In the genomic region with DNA sequence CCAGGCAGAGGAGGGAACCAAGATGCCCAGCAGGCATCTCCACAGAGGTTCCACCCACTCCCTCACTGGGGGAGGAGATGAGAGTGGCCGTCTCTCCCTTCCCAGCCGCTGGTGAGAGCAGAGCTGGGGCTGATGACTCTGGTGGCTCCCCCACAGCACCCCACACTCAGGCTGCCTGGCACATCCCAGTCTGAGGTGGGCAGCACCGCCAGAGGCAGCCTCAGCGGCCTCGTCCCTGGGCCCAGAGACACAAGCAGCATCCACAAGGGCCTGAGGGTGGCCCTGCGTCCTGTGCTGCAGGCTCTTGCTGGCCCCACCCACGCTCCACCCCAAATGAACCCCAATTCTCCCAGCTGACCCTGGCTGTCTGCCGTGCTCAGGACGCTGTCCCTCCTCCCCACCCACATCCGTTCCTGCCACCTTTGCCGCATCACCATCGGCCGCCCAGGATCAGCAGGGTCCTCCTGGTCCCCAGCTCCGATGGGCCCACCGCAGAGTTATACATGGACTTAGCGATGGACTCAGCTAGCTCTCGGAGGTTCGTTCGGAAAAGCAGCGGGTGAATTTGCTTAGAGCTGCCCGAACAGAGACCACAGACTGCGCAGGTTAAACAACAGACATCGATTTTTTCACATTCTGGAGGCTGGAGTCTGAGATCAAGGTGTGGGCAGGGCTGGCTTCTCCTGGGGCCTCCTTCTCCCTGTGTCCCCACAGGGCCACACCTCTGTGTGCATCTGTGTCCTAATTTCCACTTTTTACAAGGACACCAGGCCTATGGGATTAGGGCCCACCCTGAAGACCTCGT, we compare ENCODE assay signal across 16 cellular contexts. TPM values are rescaled to one million over a fixed set of nuclear protein-coding genes. Genes with fewer than 3 reads are reported as not detected.
"Had no signal": no experiment of that assay in that cellular context is flagged by ENCODE, and none has a peak within 500 bp of the region (broad histone marks: within the 10 kb centered on the region; RNA-seq: fewer than 3 reads in every experiment).

No MANE protein-coding gene starts in this region.

- DNase-seq: activated CD4-positive, alpha-beta memory T cell treated with anti-CD3 and anti-CD28 coated beads, Interleukin-2, amount 10 ng/mL, durations not matched to agents 7 days and 5 days; activated CD4-positive, alpha-beta T cell treated with anti-CD3 and anti-CD28 coated beads for 36 hours; activated naive CD8-positive, alpha-beta T cell treated with anti-CD3 and anti-CD28 coated beads, Interleukin-2, amount 10 ng/mL, durations not matched to agents 7 days and 5 days; activated T-cell treated with anti-CD3 and anti-CD28 coated beads, Interleukin-2, amount 50 U/mL, for 72 hours; anterior cingulate cortex; cerebellar nuclear complex; natural killer cell; occipital lobe; stimulated activated CD4-positive, alpha-beta T cell treated with anti-CD3 and anti-CD28 coated beads, Interleukin-4, amount 100 ng/mL, for 1 hour; stimulated activated CD8-positive, alpha-beta memory T cell treated with anti-CD3 and anti-CD28 coated beads, Interleukin-4, amount 100 ng/mL, for 48 hours; testis had no signal

- H3K9me3 Mint-ChIP-seq: activated CD4-positive, alpha-beta memory T cell treated with anti-CD3 and anti-CD28 coated beads, Interleukin-2, amount 10 ng/mL, durations not matched to agents 7 days and 5 days; activated naive CD8-positive, alpha-beta T cell treated with anti-CD3 and anti-CD28 coated beads, Interleukin-2, amount 10 ng/mL, durations not matched to agents 7 days and 5 days; activated T-cell treated with anti-CD3 and anti-CD28 coated beads, Interleukin-2, amount 50 U/mL, for 72 hours; natural killer cell; stimulated activated naive CD8-positive, alpha-beta T cell treated with anti-CD3 and anti-CD28 coated beads, Interleukin-15, Interleukin-2, amounts not matched to agents 100 ng/mL and 50 ng/mL, for 24 hours had no signal

- H3K27me3 Mint-ChIP-seq: activated CD4-positive, alpha-beta T cell treated with anti-CD3 and anti-CD28 coated beads for 36 hours; stimulated activated naive CD8-positive, alpha-beta T cell treated with anti-CD3 and anti-CD28 coated beads, Interleukin-15, Interleukin-2, amounts not matched to agents 100 ng/mL and 50 ng/mL, for 24 hours had no signal

- H3K27ac Mint-ChIP-seq: activated CD4-positive, alpha-beta memory T cell treated with anti-CD3 and anti-CD28 coated beads, Interleukin-2, amount 10 ng/mL, durations not matched to agents 7 days and 5 days; activated CD4-positive, alpha-beta T cell treated with anti-CD3 and anti-CD28 coated beads for 36 hours; activated naive CD8-positive, alpha-beta T cell treated with anti-CD3 and anti-CD28 coated beads, Interleukin-2, amount 10 ng/mL, durations not matched to agents 7 days and 5 days; activated T-cell treated with anti-CD3 and anti-CD28 coated beads, Interleukin-2, amount 50 U/mL, for 72 hours; stimulated activated naive CD8-positive, alpha-beta T cell treated with anti-CD3 and anti-CD28 coated beads, Interleukin-15, Interleukin-2, amounts not matched to agents 100 ng/mL and 50 ng/mL, for 24 hours had no signal

- H3K4me3 ChIP-seq: testis had no signal

- H3K4me1 ChIP-seq: testis had no signal

- ATAC-seq: activated CD4-positive, alpha-beta T cell treated with anti-CD3 and anti-CD28 coated beads for 36 hours; activated T-cell treated with anti-CD3 and anti-CD28 coated beads, Interleukin-2, amount 50 U/mL, for 72 hours; esophagus mucosa had no signal

- H3K27ac ChIP-seq: testis, VCaP had no signal

- H3K9me3 ChIP-seq: testis had no signal

- H3K4me3 Mint-ChIP-seq: activated CD4-positive, alpha-beta memory T cell treated with anti-CD3 and anti-CD28 coated beads, Interleukin-2, amount 10 ng/mL, durations not matched to agents 7 days and 5 days; activated CD4-positive, alpha-beta T cell treated with anti-CD3 and anti-CD28 coated beads for 36 hours; activated naive CD8-positive, alpha-beta T cell treated with anti-CD3 and anti-CD28 coated beads, Interleukin-2, amount 10 ng/mL, durations not matched to agents 7 days and 5 days; activated T-cell treated with anti-CD3 and anti-CD28 coated beads, Interleukin-2, amount 50 U/mL, for 72 hours; natural killer cell; stimulated activated naive CD8-positive, alpha-beta T cell treated with anti-CD3 and anti-CD28 coated beads, Interleukin-15, Interleukin-2, amounts not matched to agents 100 ng/mL and 50 ng/mL, for 24 hours had no signal

- H3K4me1 Mint-ChIP-seq: activated CD4-positive, alpha-beta memory T cell treated with anti-CD3 and anti-CD28 coated beads, Interleukin-2, amount 10 ng/mL, durations not matched to agents 7 days and 5 days; activated CD4-positive, alpha-beta T cell treated with anti-CD3 and anti-CD28 coated beads for 36 hours had no signal

- H3K36me3 Mint-ChIP-seq: activated naive CD8-positive, alpha-beta T cell treated with anti-CD3 and anti-CD28 coated beads, Interleukin-2, amount 10 ng/mL, durations not matched to agents 7 days and 5 days; natural killer cell had no signal

- H3K27me3 ChIP-seq: testis had no signal

RNA-seq across cellular contexts. Expression of a gene that starts 33.5 kb away (rescaled TPM):
- total RNA-seq: glomerular endothelial cell had no signal

RNA-seq across cellular contexts. Expression of a gene that starts 50.9 kb away (rescaled TPM):
- total RNA-seq: activated CD4-positive, alpha-beta memory T cell treated with anti-CD3 and anti-CD28 coated beads, Interleukin-2, amount 10 ng/mL, durations not matched to agents 7 days and 5 days; activated CD4-positive, alpha-beta T cell treated with anti-CD3 and anti-CD28 coated beads for 36 hours; activated naive CD8-positive, alpha-beta T cell treated with anti-CD3 and anti-CD28 coated beads, Interleukin-2, amount 10 ng/mL, durations not matched to agents 7 days and 5 days; activated T-cell treated with anti-CD3 and anti-CD28 coated beads, Interleukin-2, amount 50 U/mL, for 72 hours; glomerular endothelial cell; lung microvascular endothelial cell; natural killer cell; occipital lobe had no signal

RNA-seq across cellular contexts. Expression of a gene that starts 54.9 kb away (rescaled TPM):
- total RNA-seq: activated CD4-positive, alpha-beta T cell treated with anti-CD3 and anti-CD28 coated beads for 36 hours; glomerular endothelial cell; lung microvascular endothelial cell; testis had no signal
